In genomic region chr1:219385786-219386427, GRCh38 we compare ENCODE assay signal across 8 cellular contexts.
DNase-seq lines count a peak whose midpoint lies in the region; ATAC-seq and TF ChIP-seq lines count a peak whose summit lies in the region.

No MANE protein-coding gene starts in this region.

- H3K9me2 ChIP-seq in DOHH2 (replicated peaks; ENCODE audit: control insufficient read depth, low read length): no peaks in the 10 kb centered on the region

- H3K4me3 ChIP-seq in DOHH2 (ENCODE audit: low read length) (no peak overlapping the region), right atrium auricular region (no peak overlapping the region)

- H3K4me1 ChIP-seq in DOHH2 (ENCODE audit: control insufficient read depth, low read length) (no peaks in the 10 kb centered on the region), right atrium auricular region (no peaks in the 10 kb centered on the region)

- H3F3A ChIP-seq in DOHH2 (ENCODE audit: control insufficient read depth, insufficient read depth): no peaks in the 10 kb centered on the region

- no peaks in the 10 kb centered on the region for H3K9me3 ChIP-seq in DOHH2 (ENCODE audit: control insufficient read depth, insufficient read depth, low read length)
- no peaks in the 10 kb centered on the region for H3K9me3 ChIP-seq in right atrium auricular region

- no peak overlapping the region for H3K4me2 ChIP-seq in DOHH2 (ENCODE audit: low read length)

- H3K27ac ChIP-seq in DOHH2 (ENCODE audit: low read depth, low read length) (no peak overlapping the region), right atrium auricular region (no peak overlapping the region)

- no peaks in the 10 kb centered on the region for H3K27me3 ChIP-seq in DOHH2 (ENCODE audit: control insufficient read depth, low read length)
- no peaks in the 10 kb centered on the region for H3K27me3 ChIP-seq in right atrium auricular region

- ATAC-seq in GM19438 (IDR thresholded peaks at IDR 0.05; ENCODE audit: low read depth, unreplicated experiment) (peak; percentile 99), HG03378 (IDR thresholded peaks at IDR 0.05; ENCODE audit: unreplicated experiment) (peak; percentile 96)

- no peaks in the 10 kb centered on the region for H3K79me2 ChIP-seq in DOHH2 (ENCODE audit: control insufficient read depth, low read length)

- DNase-seq in NCI-H226: peak; percentile 29
- peak; percentile 22 for DNase-seq in activated naive CD4-positive, alpha-beta T cell treated with anti-CD3 and anti-CD28 coated beads, Interleukin-2, amount 50 U/mL, for 16 hours
- no peak for DNase-seq in right atrium auricular region (ENCODE audit: low spot score)
- DNase-seq in stimulated activated CD4-positive, alpha-beta T cell treated with anti-CD3 and anti-CD28 coated beads, Interleukin-1b, Interleukin-23, amount 100 ng/mL, for 24 hours (ENCODE audit: low read depth in 4 of 4, low spot score in 1 of 4): peak; percentile 0 to 13 (median 6)
- DNase-seq in activated effector memory CD4-positive, alpha-beta T cell treated with anti-CD3 and anti-CD28 coated beads, Interleukin-2, amount 50 U/mL, for 16 hours: no peak

- peak; percentile 76 for TF ChIP-seq CTCF in DOHH2 (IDR thresholded peaks at IDR 0.05; ENCODE audit: low read depth, low read length, poor library complexity, severe bottlenecking)
- peak; percentile 35 to 71 for TF ChIP-seq CTCF in right atrium auricular region (IDR thresholded peaks at IDR 0.05)

- H3K36me3 ChIP-seq in DOHH2 (ENCODE audit: control insufficient read depth, low read length) (no peaks in the 10 kb centered on the region), right atrium auricular region (no peaks in the 10 kb centered on the region)

- no peaks in the 10 kb centered on the region for H4K20me1 ChIP-seq in DOHH2 (ENCODE audit: control insufficient read depth, insufficient read depth, low read depth, low read length)

Comparison
In these comparisons a context has a peak if more than half of its experiments do, and no peak if none do; other contexts are left out.
1. DNase-seq: peak in NCI-H226 (single experiment), activated naive CD4-positive, alpha-beta T cell treated with anti-CD3 and anti-CD28 coated beads, Interleukin-2, amount 50 U/mL, for 16 hours (single experiment) and stimulated activated CD4-positive, alpha-beta T cell treated with anti-CD3 and anti-CD28 coated beads, Interleukin-1b, Interleukin-23, amount 100 ng/mL, for 24 hours (4 of 4); none in right atrium auricular region (single experiment) and activated effector memory CD4-positive, alpha-beta T cell treated with anti-CD3 and anti-CD28 coated beads, Interleukin-2, amount 50 U/mL, for 16 hours (single experiment).